In the genomic region with DNA sequence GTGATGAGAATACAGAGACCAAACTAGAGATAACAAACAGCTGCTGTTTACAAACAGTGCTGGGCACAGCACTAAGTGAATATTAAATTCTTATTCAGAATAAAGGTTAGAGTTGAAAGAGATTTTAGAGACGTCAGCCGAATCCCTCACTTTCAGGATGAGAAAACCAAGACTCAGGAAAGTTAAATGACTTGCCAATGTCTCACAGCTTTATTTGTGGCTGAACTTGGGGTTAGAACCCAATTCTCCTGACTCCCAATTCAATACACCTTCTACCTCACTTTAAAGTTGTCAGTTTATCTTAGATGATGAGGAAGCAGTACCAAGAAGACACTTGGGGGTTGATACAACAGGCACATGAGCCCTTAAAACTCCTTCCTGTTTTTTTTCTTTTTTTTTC, we compare ENCODE assay signal across 1 cellular context.
TF ChIP-seq lines count a peak whose summit lies in the region.

No MANE protein-coding gene starts in this region.

TF ChIP-seq in IMR-90, 13 proteins besides CTCF, POLR2A, EP300 and RAD21:
- no peak for TF ChIP-seq FOS (IDR thresholded peaks at IDR 0.05; ENCODE audit: low read depth, low read length)
- no peak for TF ChIP-seq RCOR1 (IDR thresholded peaks at IDR 0.05; ENCODE audit: insufficient replicate concordance, low read length)
- TF ChIP-seq CEBPB (IDR thresholded peaks at IDR 0.05; ENCODE audit: low read depth, low read length) = no peak
- no peak for TF ChIP-seq MAFK (IDR thresholded peaks at IDR 0.05; ENCODE audit: low read depth, low read length)
- TF ChIP-seq, protein P1, sequence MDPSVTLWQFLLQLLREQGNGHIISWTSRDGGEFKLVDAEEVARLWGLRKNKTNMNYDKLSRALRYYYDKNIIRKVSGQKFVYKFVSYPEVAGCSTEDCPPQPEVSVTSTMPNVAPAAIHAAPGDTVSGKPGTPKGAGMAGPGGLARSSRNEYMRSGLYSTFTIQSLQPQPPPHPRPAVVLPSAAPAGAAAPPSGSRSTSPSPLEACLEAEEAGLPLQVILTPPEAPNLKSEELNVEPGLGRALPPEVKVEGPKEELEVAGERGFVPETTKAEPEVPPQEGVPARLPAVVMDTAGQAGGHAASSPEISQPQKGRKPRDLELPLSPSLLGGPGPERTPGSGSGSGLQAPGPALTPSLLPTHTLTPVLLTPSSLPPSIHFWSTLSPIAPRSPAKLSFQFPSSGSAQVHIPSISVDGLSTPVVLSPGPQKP (IDR thresholded peaks at IDR 0.05; ENCODE audit: borderline replicate concordance, low read depth, low read length) = no peak
- no peak for TF ChIP-seq MAZ (IDR thresholded peaks at IDR 0.05; ENCODE audit: borderline replicate concordance, low read depth, low read length)
- no peak for TF ChIP-seq BHLHE40 (IDR thresholded peaks at IDR 0.05; ENCODE audit: low read depth, low read length)
- TF ChIP-seq SMC3 (IDR thresholded peaks at IDR 0.05; ENCODE audit: low read depth, low read length) = no peak
- TF ChIP-seq RFX5 (IDR thresholded peaks at IDR 0.05; ENCODE audit: low read depth, low read length) = no peak
- no peak for TF ChIP-seq MXI1 (IDR thresholded peaks at IDR 0.05; ENCODE audit: borderline replicate concordance, low read depth, low read length)
- TF ChIP-seq CHD1 (IDR thresholded peaks at IDR 0.05; ENCODE audit: low read depth, low read length) = no peak
